13 cellular contexts compared by ENCODE assay signal in the genomic region with DNA sequence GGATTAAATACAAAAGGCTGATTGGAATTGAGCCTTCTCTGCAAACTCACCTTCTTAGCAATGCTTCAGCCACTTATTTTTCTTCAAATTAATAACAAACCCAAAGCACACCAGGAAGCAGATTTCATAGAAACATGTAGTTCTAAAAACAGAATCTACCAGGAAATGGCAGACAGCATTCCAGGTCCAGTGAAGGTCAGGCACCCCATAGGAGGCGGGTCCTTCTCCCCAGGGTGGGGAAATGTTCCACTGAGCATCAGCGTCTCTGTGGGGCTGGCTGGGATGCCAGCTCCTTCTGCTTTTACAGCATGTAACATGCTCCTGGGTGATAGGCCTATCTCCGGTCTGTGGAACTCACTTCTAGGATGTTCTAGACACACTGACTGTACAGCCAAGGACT. TPM values are rescaled to one million over a fixed set of nuclear protein-coding genes. Genes with fewer than 3 reads are reported as not detected.
DNase-seq lines count a peak whose midpoint lies in the region; ATAC-seq and TF ChIP-seq lines count a peak whose summit lies in the region.
"Had no signal": no experiment of that assay in that cellular context is flagged by ENCODE, and none has a peak within 500 bp of the region (broad histone marks: within the 10 kb centered on the region; RNA-seq: fewer than 3 reads in every experiment).

No MANE protein-coding gene starts in this region.

- no peak overlapping the region for H3K9ac ChIP-seq in liver (ENCODE audit: low read depth in 1 of 2, low read length in 2 of 2)
- H3K9ac ChIP-seq: GM23248 had no signal

- H3K4me3 ChIP-seq in body of pancreas, result no peak overlapping the region
- H3K4me3 ChIP-seq in liver (ENCODE audit: low read depth in 1 of 3, low read length in 3 of 3), result no peak overlapping the region
- H3K4me3 ChIP-seq: GM12878, GM23248 had no signal

- H3K4me1 ChIP-seq in body of pancreas (peaks cover 6% of the 10 kb centered on the region), liver (ENCODE audit: control insufficient read depth in 4 of 4, insufficient read depth in 4 of 4, low read length in 3 of 4) (no peaks in the 10 kb centered on the region)

- 69 to 71% methylated on average over 3 of the region's 3 CpGs for WGBS in body of pancreas, 2 donors
- WGBS in liver, result 79% methylated on average over 3 of the region's 3 CpGs

- H3K27me3 ChIP-seq in body of pancreas, result no peaks in the 10 kb centered on the region
- H3K27me3 ChIP-seq in liver (ENCODE audit: control insufficient read depth in 4 of 4, insufficient read depth in 4 of 4, low read length in 3 of 4), result no peaks in the 10 kb centered on the region

- no peaks in the 10 kb centered on the region for H3K36me3 ChIP-seq in body of pancreas (replicated peaks in 1 of 2; ENCODE audit: insufficient read depth in 1 of 2, low read depth in 2 of 2)
- no peaks in the 10 kb centered on the region for H3K36me3 ChIP-seq in liver (ENCODE audit: control insufficient read depth in 4 of 4, insufficient read depth in 3 of 4, low read depth in 1 of 4, low read length in 3 of 4)

- TF ChIP-seq CTCF in body of pancreas (IDR thresholded peaks at IDR 0.05), result no peak
- TF ChIP-seq CTCF in liver (IDR thresholded peaks at IDR 0.05; ENCODE audit: low read depth, low read length, missing input control), result no peak
- no peak for TF ChIP-seq CTCF in GM10266 (IDR thresholded peaks at IDR 0.05; ENCODE audit: control insufficient read depth, insufficient read depth, low read depth, missing control alignments)

- peak overlapping the region in 2 of 4 donors; percentile 45 to 47 for H3K27ac ChIP-seq in body of pancreas
- no peak overlapping the region for H3K27ac ChIP-seq in liver (ENCODE audit: low read depth in 1 of 2, low read length in 2 of 2)
- H3K27ac ChIP-seq: 22Rv1, GM23248 had no signal

- no peak for TF ChIP-seq RAD21 in liver (IDR thresholded peaks at IDR 0.05)

- ATAC-seq in body of pancreas, result peak; percentile 47
- ATAC-seq: HCT116 had no signal

- DNase-seq in EH (ENCODE audit: low read depth), result peak; percentile 20
- peak in 2 of 4 donors; percentile 10 to 28 for DNase-seq in body of pancreas
- DNase-seq in smooth muscle cell of the brain vasculature (ENCODE audit: low read depth, low spot score), result peak; percentile 13
- no peak for DNase-seq in activated naive CD4-positive, alpha-beta T cell treated with Interleukin-2 at 50 U/mL for 16 hours
- DNase-seq in GM10266 (ENCODE audit: extremely low spot score), result no peak
- DNase-seq in activated CD4-positive, CD25-positive, alpha-beta regulatory T cell (lab: John Stamatoyannopoulos, UW), result no peak
- DNase-seq: CD8-positive, alpha-beta memory T cell; DMS53; GM23248 had no signal

- TF ChIP-seq POLR2A in body of pancreas (IDR thresholded peaks at IDR 0.05), result no peak

- H3K9me3 ChIP-seq in body of pancreas, result no peaks in the 10 kb centered on the region
- H3K9me3 ChIP-seq in liver (ENCODE audit: control insufficient read depth in 4 of 4, low read length in 3 of 4), result no peaks in the 10 kb centered on the region

- intact Hi-C loops in body of pancreas (cut with DNase I), result no loop called here

TF ChIP-seq in liver, 16 proteins besides CTCF, POLR2A, EP300 and RAD21:
- peak in 1 of 2 donors; percentile 23 for TF ChIP-seq RXRA (IDR thresholded peaks at IDR 0.05)
- no peak for TF ChIP-seq TAF1 (conservative IDR thresholded peaks at IDR 0.05)
- TF ChIP-seq NR2F2 (IDR thresholded peaks at IDR 0.05), result peak; percentile 61
- TF ChIP-seq YY1 (IDR thresholded peaks at IDR 0.05), result no peak

RNA-seq across cellular contexts. Expression of gene CTNNB1, which starts 49.2 kb away (rescaled TPM):
- 100 to 1,000 TPM; 144 to 266 TPM for total RNA-seq in body of pancreas
- total RNA-seq in liver, result 100 to 1,000 TPM; 212 to 265 TPM
- polyA plus RNA-seq in liver, result 10 to 100 TPM; 63.3 to 89.1 TPM

Comparison
In these comparisons a context has a peak if more than half of its experiments do, and no peak if none do; other contexts are left out.
1. DNase-seq: peak in EH (single experiment) and smooth muscle cell of the brain vasculature (single experiment); none in activated naive CD4-positive, alpha-beta T cell treated with Interleukin-2 at 50 U/mL for 16 hours (single experiment), GM10266 (single experiment) and activated CD4-positive, CD25-positive, alpha-beta regulatory T cell (0 of 4).